Comparison of ENCODE assay signal across 13 cellular contexts in genomic region chr9:125460883-125461475, GRCh38.
A peak's percentile ranks its signal among the peaks of the same experiment; 100 is the strongest.
DNase-seq lines count a peak whose midpoint lies in the region; ATAC-seq and TF ChIP-seq lines count a peak whose summit lies in the region.
"Had no signal": no experiment of that assay in that cellular context is flagged by ENCODE, and none has a peak within 500 bp of the region (broad histone marks: within the 10 kb centered on the region; RNA-seq: fewer than 3 reads in every experiment).

No MANE protein-coding gene starts in this region.

- no peaks in the 10 kb centered on the region for H3K9me3 ChIP-seq in cardiac muscle cell (ENCODE audit: low read depth)
- H3K9me3 ChIP-seq in lower lobe of right lung: no peaks in the 10 kb centered on the region
- H3K9me3 ChIP-seq in uterus: no peaks in the 10 kb centered on the region
- no peaks in the 10 kb centered on the region for H3K9me3 ChIP-seq in CD8-positive, alpha-beta memory T cell (ENCODE audit: low read length)
- H3K9me3 ChIP-seq: thoracic aorta had no signal

- H3K36me3 ChIP-seq in cardiac muscle cell (no peaks in the 10 kb centered on the region), lower lobe of right lung (peaks cover 5% of the 10 kb centered on the region), uterus (no peaks in the 10 kb centered on the region)
- H3K36me3 ChIP-seq in CD8-positive, alpha-beta memory T cell (ENCODE audit: insufficient read depth, low read length): no peaks in the 10 kb centered on the region
- H3K36me3 ChIP-seq: thoracic aorta had no signal

- peak; percentile 62 for ATAC-seq in lower lobe of right lung

- peaks cover 11 to 60% (median 25%) of the 10 kb centered on the region in 3 donors for H3K36me3 Mint-ChIP-seq in CD8-positive, alpha-beta memory T cell

- POLR2A ChIA-PET in CD8-positive, alpha-beta memory T cell (lab: Charles Lee): no interaction called here

- no peak overlapping the region for H3K4me3 Mint-ChIP-seq in CD8-positive, alpha-beta memory T cell

- in situ Hi-C loops in GM13977 (cut with MboI; ENCODE audit: low pct_unique_long_range_greater_than_20kb, low sequenced_read_pairs, unreplicated experiment): no loop called here

- no peaks in the 10 kb centered on the region for H3K4me1 Mint-ChIP-seq in CD8-positive, alpha-beta memory T cell

- H3K27ac ChIP-seq in cardiac muscle cell: peak overlapping the region; percentile 94
- H3K27ac ChIP-seq in lower lobe of right lung: no peak overlapping the region
- H3K27ac ChIP-seq in uterus: peak overlapping the region; percentile 10 to 37
- no peak overlapping the region for H3K27ac ChIP-seq in CD8-positive, alpha-beta memory T cell (ENCODE audit: low read depth, low read length)
- H3K27ac ChIP-seq: thoracic aorta had no signal

- intact Hi-C loops in cardiac septum (cut with DNase I) (no loop called here), lower lobe of right lung (cut with DNase I) (no loop called here), uterus (cut with DNase I; ENCODE audit: low total_unique reads) (no loop called here)

- H3K27me3 Mint-ChIP-seq in CD8-positive, alpha-beta memory T cell: peaks cover 0 to 2% of the 10 kb centered on the region in 2 donors

- H3K27me3 ChIP-seq in cardiac muscle cell (no peaks in the 10 kb centered on the region), lower lobe of right lung (ENCODE audit: low read depth) (no peaks in the 10 kb centered on the region), uterus (no peaks in the 10 kb centered on the region)
- no peaks in the 10 kb centered on the region for H3K27me3 ChIP-seq in CD8-positive, alpha-beta memory T cell (ENCODE audit: insufficient read depth, low read length, poor library complexity, severe bottlenecking)

- TF ChIP-seq CTCF in cardiac muscle cell (IDR thresholded peaks at IDR 0.05; ENCODE audit: low read depth, low read length) (no peak), lower lobe of right lung (IDR thresholded peaks at IDR 0.05) (no peak), uterus (IDR thresholded peaks at IDR 0.05) (no peak), GM13977 (IDR thresholded peaks at IDR 0.05; ENCODE audit: extremely low read depth, insufficient read depth, missing control alignments) (no peak)

- H3K4me1 ChIP-seq in cardiac muscle cell (ENCODE audit: low read depth) (peaks cover 55% of the 10 kb centered on the region), lower lobe of right lung (peaks cover 34% of the 10 kb centered on the region), uterus (peaks cover 0 to 10% of the 10 kb centered on the region in 2 donors)
- no peaks in the 10 kb centered on the region for H3K4me1 ChIP-seq in CD8-positive, alpha-beta memory T cell (ENCODE audit: insufficient read depth, low read length)

- H3K4me3 ChIP-seq in cardiac muscle cell (no peak overlapping the region), lower lobe of right lung (no peak overlapping the region), uterus (no peak overlapping the region)
- H3K4me3 ChIP-seq in CD8-positive, alpha-beta memory T cell (ENCODE audit: low read length): no peak overlapping the region
- H3K4me3 ChIP-seq: thoracic aorta had no signal

- TF ChIP-seq POLR2A in uterus (IDR thresholded peaks at IDR 0.05): no peak

- H3K9me3 Mint-ChIP-seq in CD8-positive, alpha-beta memory T cell: peaks cover 4 to 11% (median 4%) of the 10 kb centered on the region in 5 donors

- DNase-seq in cardiac muscle cell (ENCODE audit: low read depth in 1 of 2, low spot score in 1 of 2): peak in 1 of 2 donors; percentile 81
- DNase-seq in cardiac septum (ENCODE audit: low spot score): no peak
- peak; percentile 63 for DNase-seq in astrocyte of the hippocampus (ENCODE audit: low read depth, low spot score)
- DNase-seq in lower lobe of right lung: no peak
- peak; percentile 76 to 81 for DNase-seq in uterus
- DNase-seq in CD1c-positive myeloid dendritic cell (ENCODE audit: extremely low spot score): no peak
- DNase-seq in CD8-positive, alpha-beta memory T cell: no peak
- no peak for DNase-seq in GM13977 (ENCODE audit: low spot score)
- DNase-seq: DMS53; effector CD8-positive, alpha-beta T cell; hippocampal formation; NCI-H446 treated with DMSO at 0.1 percent for 48 hours had no signal

- no peak overlapping the region for H3K27ac Mint-ChIP-seq in CD8-positive, alpha-beta memory T cell

- CTCF ChIA-PET in CD8-positive, alpha-beta memory T cell (lab: Charles Lee): no interaction called here

Comparison
In these comparisons a context has a peak if more than half of its experiments do, and no peak if none do; other contexts are left out.
1. DNase-seq: peak in astrocyte of the hippocampus (single experiment) and uterus (2 of 2); none in cardiac septum (single experiment), lower lobe of right lung (single experiment), CD1c-positive myeloid dendritic cell (single experiment), CD8-positive, alpha-beta memory T cell (0 of 5) and GM13977 (single experiment).
2. H3K27ac ChIP-seq: peak in cardiac muscle cell (single experiment) and uterus (2 of 2); none in lower lobe of right lung (single experiment) and CD8-positive, alpha-beta memory T cell (single experiment).